ENCODE assay signal across 17 cellular contexts in the genomic region with DNA sequence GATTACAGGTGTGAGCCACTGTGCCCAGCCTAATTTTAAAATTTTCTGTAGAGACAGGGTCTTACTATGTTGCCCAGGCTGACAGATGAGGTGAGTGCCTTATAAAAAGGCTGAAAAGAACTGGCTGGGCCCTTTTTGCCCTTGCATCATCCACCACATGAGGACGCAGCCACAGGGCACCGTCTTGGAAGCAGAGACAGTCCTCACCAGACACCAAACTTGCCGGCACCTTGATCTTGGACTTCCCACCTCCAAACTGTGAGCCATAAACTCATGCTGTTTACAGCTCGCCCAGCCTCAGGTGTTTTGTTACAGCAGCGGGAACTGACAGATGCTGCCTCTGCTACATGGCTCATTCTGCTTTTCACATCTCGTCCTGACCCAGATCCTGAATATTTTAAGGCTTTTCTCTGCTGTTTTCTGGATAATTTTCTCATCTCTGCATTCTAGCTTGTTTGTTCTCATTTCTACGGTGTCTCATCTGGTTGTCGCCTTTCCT. TPM values are rescaled to one million over a fixed set of nuclear protein-coding genes. Genes with fewer than 3 reads are reported as not detected.
"Had no signal": no experiment of that assay in that cellular context is flagged by ENCODE, and none has a peak within 500 bp of the region (broad histone marks: within the 10 kb centered on the region; RNA-seq: fewer than 3 reads in every experiment).

No MANE protein-coding gene starts in this region.

- H3K9me3 ChIP-seq: lower lobe of right lung, prostate gland had no signal

- DNase-seq: activated CD4-positive, alpha-beta T cell treated with anti-CD3 and anti-CD28 coated beads for 4 hours; activated CD8-positive, alpha-beta T cell treated with anti-CD3 and anti-CD28 coated beads for 36 hours; central memory CD4-positive, alpha-beta T cell; effector memory CD4-positive, alpha-beta T cell; foreskin melanocyte; lower lobe of right lung; naive thymus-derived CD4-positive, alpha-beta T cell; stimulated activated CD4-positive, alpha-beta T cell treated with anti-CD3 and anti-CD28 coated beads, Interleukin-4, amount 100 ng/mL, for 24 hours; stimulated activated naive CD8-positive, alpha-beta T cell treated with anti-CD3 and anti-CD28 coated beads, Interleukin-15, Interleukin-2, amounts not matched to agents 100 U/mL and 50 U/mL, for 24 hours; T1000 had no signal

- H3K36me3 Mint-ChIP-seq: naive thymus-derived CD4-positive, alpha-beta T cell had no signal

- H3K4me3 Mint-ChIP-seq: activated B cell treated with CpG ODN at 0.5 μM for 24 hours; activated CD8-positive, alpha-beta T cell treated with anti-CD3 and anti-CD28 coated beads for 36 hours; activated T-helper 1 cell treated with anti-CD3 and anti-CD28 coated beads, Interleukin-12 subunit alpha, Interleukin-12 subunit beta, Interleukin-2, Interleukin-4 antibody, amounts not matched to agents 30 ng/mL and 10 ng/mL and 1 ng/mL, durations not matched to agents 14 hours and 24 hours and 36 hours; naive thymus-derived CD4-positive, alpha-beta T cell; neural crest cell had no signal

- H3K36me3 ChIP-seq: lower lobe of right lung, prostate gland had no signal

- H3K4me1 Mint-ChIP-seq: activated B cell treated with CpG ODN at 0.5 μM for 24 hours had no signal

- H3K9me3 Mint-ChIP-seq: activated B cell treated with CpG ODN at 0.5 μM for 24 hours; activated CD8-positive, alpha-beta T cell treated with anti-CD3 and anti-CD28 coated beads for 36 hours; activated T-helper 1 cell treated with anti-CD3 and anti-CD28 coated beads, Interleukin-12 subunit alpha, Interleukin-12 subunit beta, Interleukin-2, Interleukin-4 antibody, amounts not matched to agents 30 ng/mL and 10 ng/mL and 1 ng/mL, durations not matched to agents 14 hours and 24 hours and 36 hours; neural crest cell had no signal

- ATAC-seq: activated CD8-positive, alpha-beta T cell treated with anti-CD3 and anti-CD28 coated beads for 36 hours; activated naive CD4-positive, alpha-beta T cell treated with anti-CD3 and anti-CD28 coated beads, Interleukin-2, amount 50 U/mL, for 72 hours; esophagus mucosa; left lobe of liver; lower lobe of right lung; naive thymus-derived CD4-positive, alpha-beta T cell; stimulated activated naive CD8-positive, alpha-beta T cell treated with anti-CD3 and anti-CD28 coated beads, Interleukin-15, Interleukin-2, amounts not matched to agents 100 U/mL and 50 U/mL, for 24 hours had no signal

- H3K4me3 ChIP-seq: lower lobe of right lung, prostate gland had no signal

- H3K27ac Mint-ChIP-seq: activated B cell treated with CpG ODN at 0.5 μM for 24 hours; activated CD8-positive, alpha-beta T cell treated with anti-CD3 and anti-CD28 coated beads for 36 hours; activated naive CD4-positive, alpha-beta T cell treated with anti-CD3 and anti-CD28 coated beads, Interleukin-2, amount 50 U/mL, for 72 hours; activated T-helper 1 cell treated with anti-CD3 and anti-CD28 coated beads, Interleukin-12 subunit alpha, Interleukin-12 subunit beta, Interleukin-2, Interleukin-4 antibody, amounts not matched to agents 30 ng/mL and 10 ng/mL and 1 ng/mL, durations not matched to agents 14 hours and 24 hours and 36 hours had no signal

- H3K27me3 Mint-ChIP-seq: activated CD8-positive, alpha-beta T cell treated with anti-CD3 and anti-CD28 coated beads for 36 hours had no signal

- H3K27ac ChIP-seq: lower lobe of right lung, prostate gland had no signal

RNA-seq across cellular contexts. Expression of gene PCBP3, which starts 19.1 kb away (rescaled TPM):
- total RNA-seq: activated B cell treated with CpG ODN at 0.5 μM for 24 hours had no signal
